13 cellular contexts compared by ENCODE assay signal in the genomic region with DNA sequence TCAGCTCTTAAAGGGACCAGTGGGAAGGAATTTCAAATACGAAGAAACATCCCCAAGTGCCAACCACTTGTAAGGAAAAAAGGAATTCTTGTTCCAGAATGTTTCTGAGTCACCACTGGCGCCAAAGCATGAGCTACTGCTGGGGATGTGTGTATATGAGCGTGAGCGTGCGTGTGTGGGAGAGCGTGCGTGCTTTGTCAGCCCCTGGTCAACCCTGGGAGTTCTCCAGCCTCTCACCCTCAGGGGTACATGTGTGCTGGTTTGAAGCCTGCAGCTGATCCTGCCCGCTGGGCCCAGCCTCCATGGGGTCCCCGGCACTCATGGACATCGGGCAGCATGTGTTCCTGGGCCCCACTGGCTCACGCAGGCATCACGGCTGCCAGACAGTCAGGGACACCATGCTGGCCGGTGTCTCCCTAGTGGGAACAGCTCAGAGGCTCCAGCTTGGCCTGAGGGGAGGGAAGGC. TPM values are rescaled to one million over a fixed set of nuclear protein-coding genes. Genes with fewer than 3 reads are reported as not detected.
DNase-seq lines count a peak whose midpoint lies in the region; ATAC-seq and TF ChIP-seq lines count a peak whose summit lies in the region.
"Had no signal": no experiment of that assay in that cellular context is flagged by ENCODE, and none has a peak within 500 bp of the region (broad histone marks: within the 10 kb centered on the region; RNA-seq: fewer than 3 reads in every experiment).

No MANE protein-coding gene starts in this region.

- H3K36me3 ChIP-seq in Peyer's patch (no peaks in the 10 kb centered on the region), esophagus (ENCODE audit: control insufficient read depth in 2 of 2, insufficient read depth in 2 of 2, low read length in 1 of 2) (peaks cover 0 to 5% of the 10 kb centered on the region in 2 donors)
- H3K36me3 ChIP-seq: prostate gland had no signal

- H3K9me3 Mint-ChIP-seq in neural crest cell: no peaks in the 10 kb centered on the region
- H3K9me3 Mint-ChIP-seq: CD8-positive, alpha-beta memory T cell; T-helper 1 cell treated with Interleukin-12 subunit alpha and Interleukin-12 subunit beta and Interleukin-4 antibody, amounts not matched to agents 30 μg/mL and 1 μg/mL, for 36 hours had no signal

- H3K36me3 Mint-ChIP-seq in neural crest cell (ENCODE audit: low read depth): peaks cover 3% of the 10 kb centered on the region

- no peak for TF ChIP-seq POLR2A in Peyer's patch (IDR thresholded peaks at IDR 0.05)

- WGBS in esophagus, 2 donors: 46 to 57% methylated on average over 13 of the region's 13 CpGs

- TF ChIP-seq CTCF in Peyer's patch (IDR thresholded peaks at IDR 0.05) (no peak), neural crest cell (conservative IDR thresholded peaks at IDR 0.05) (no peak)

- H3K9me3 ChIP-seq in Peyer's patch (no peaks in the 10 kb centered on the region), esophagus (ENCODE audit: control insufficient read depth in 2 of 2, insufficient read depth in 1 of 2, low read depth in 1 of 2, low read length in 1 of 2) (no peaks in the 10 kb centered on the region)
- H3K9me3 ChIP-seq: prostate gland had no signal

- DNase-seq in AG08396 (ENCODE audit: low spot score) (peak; percentile 91), Peyer's patch (no peak), neural crest cell (ENCODE audit: low read depth, low spot score) (no peak), mesenteric fat pad (ENCODE audit: low spot score) (no peak), MV-4-11 (lab: John Stamatoyannopoulos, UW) (no peak)
- DNase-seq: activated gamma-delta T cell treated with Interleukin-2 at 50 U/mL for 16 hours; CD8-positive, alpha-beta memory T cell; NCI-H1694 had no signal

- no peaks in the 10 kb centered on the region for H3K27me3 Mint-ChIP-seq in neural crest cell (ENCODE audit: low read depth)
- H3K27me3 Mint-ChIP-seq: CD8-positive, alpha-beta memory T cell had no signal

- H3K4me3 ChIP-seq in Peyer's patch (no peak overlapping the region), esophagus (ENCODE audit: low read depth in 1 of 2, low read length in 2 of 2) (no peak overlapping the region)
- H3K4me3 ChIP-seq: prostate gland had no signal

- peak overlapping the region; percentile 19 for H3K4me3 Mint-ChIP-seq in neural crest cell
- H3K4me3 Mint-ChIP-seq: CD8-positive, alpha-beta memory T cell; T-helper 1 cell treated with Interleukin-12 subunit alpha and Interleukin-12 subunit beta and Interleukin-4 antibody, amounts not matched to agents 30 μg/mL and 1 μg/mL, for 36 hours had no signal

- peak overlapping the region in 3 of 4 donors; percentile 49 to 76 (median 72) for H3K27ac ChIP-seq in Peyer's patch
- peak overlapping the region; percentile 46 to 83 for H3K27ac ChIP-seq in esophagus (ENCODE audit: low read depth in 2 of 2, low read length in 1 of 2)

- H3K4me1 ChIP-seq in Peyer's patch (peaks cover 0 to 31% (median 9%) of the 10 kb centered on the region in 4 donors), esophagus (ENCODE audit: control insufficient read depth in 2 of 2, insufficient read depth in 2 of 2, low read length in 1 of 2) (peaks cover 15 to 65% of the 10 kb centered on the region in 2 donors)

- H3K27me3 ChIP-seq in Peyer's patch (no peaks in the 10 kb centered on the region), esophagus (ENCODE audit: control insufficient read depth in 1 of 2, insufficient read depth in 2 of 2, low read length in 2 of 2) (no peaks in the 10 kb centered on the region)

- H3K4me1 Mint-ChIP-seq in neural crest cell: peaks cover 16% of the 10 kb centered on the region

- no peak for ATAC-seq in GM18873 (IDR thresholded peaks at IDR 0.05; ENCODE audit: low FRiP score, unreplicated experiment)
- no peak for ATAC-seq in HG02610 (IDR thresholded peaks at IDR 0.05; ENCODE audit: unreplicated experiment)

- H3K27ac Mint-ChIP-seq in neural crest cell (ENCODE audit: unreplicated experiment): peak overlapping the region; percentile 83
- H3K27ac Mint-ChIP-seq: T-helper 1 cell treated with Interleukin-12 subunit alpha and Interleukin-12 subunit beta and Interleukin-4 antibody, amounts not matched to agents 30 μg/mL and 1 μg/mL, for 36 hours had no signal

RNA-seq across cellular contexts. Expression of a gene that starts 17.1 kb away (rescaled TPM):
- 10 to 100 TPM; 16.5 to 52.0 (median 40.2) TPM for total RNA-seq in Peyer's patch
- polyA plus RNA-seq in esophagus: 10 to 100 TPM; 23.1 to 29.9 TPM
- total RNA-seq in neural crest cell: 39.8 and 40.3 TPM in 2 replicates
- total RNA-seq in mesenteric fat pad: 38.4 TPM
